1 cellular context compared by ENCODE assay signal in genomic region chr3:42369304-42369703, GRCh38.
TF ChIP-seq lines count a peak whose summit lies in the region.

No MANE protein-coding gene starts in this region.

TF ChIP-seq in H1, 55 proteins besides CTCF, POLR2A, EP300 and RAD21 (continued from another document):
- TF ChIP-seq HDAC2 (IDR thresholded peaks at IDR 0.05; ENCODE audit: borderline replicate concordance in 1 of 2, low read depth in 2 of 2, low read length in 2 of 2): no peak
- TF ChIP-seq SP2 (IDR thresholded peaks at IDR 0.05; ENCODE audit: low read length): no peak
